In genomic region chr1:229368347-229368746, GRCh38 we compare ENCODE assay signal across 11 cellular contexts. TPM values are rescaled to one million over a fixed set of nuclear protein-coding genes. Genes with fewer than 3 reads are reported as not detected.
DNase-seq lines count a peak whose midpoint lies in the region; ATAC-seq and TF ChIP-seq lines count a peak whose summit lies in the region.
"Had no signal": no experiment of that assay in that cellular context is flagged by ENCODE, and none has a peak within 500 bp of the region (broad histone marks: within the 10 kb centered on the region; RNA-seq: fewer than 3 reads in every experiment).

No MANE protein-coding gene starts in this region.

- peak overlapping the region; percentile 70 for H3K4me2 ChIP-seq in MM.1S (ENCODE audit: low read depth, low read length)

- H3K9me2 ChIP-seq in MM.1S (replicated peaks; ENCODE audit: insufficient read depth, low read length), result no peaks in the 10 kb centered on the region

- H3F3A ChIP-seq in MM.1S (ENCODE audit: insufficient read depth, low read length), result peaks cover 28% of the 10 kb centered on the region

- intact Hi-C loops in sciatic nerve (cut with DNase I), result no loop called here

- no peaks in the 10 kb centered on the region for H3K9me3 ChIP-seq in MM.1S (replicated peaks; ENCODE audit: insufficient read depth, low read length)
- H3K9me3 ChIP-seq: tibial artery had no signal

- no peak for TF ChIP-seq CTCF in MM.1S (IDR thresholded peaks at IDR 0.05; ENCODE audit: low read length)

- ATAC-seq in GM18499 (IDR thresholded peaks at IDR 0.05; ENCODE audit: insufficient read depth, unreplicated experiment) (peak; percentile 74), GM19463 (IDR thresholded peaks at IDR 0.05; ENCODE audit: unreplicated experiment) (peak; percentile 71), HG02938 (IDR thresholded peaks at IDR 0.05; ENCODE audit: unreplicated experiment) (peak; percentile 66), sciatic nerve (no peak)

- H3K4me1 ChIP-seq in MM.1S (ENCODE audit: low read length), result peaks cover 55% of the 10 kb centered on the region

- no peaks in the 10 kb centered on the region for H4K20me1 ChIP-seq in MM.1S (ENCODE audit: insufficient read depth, low read length)

- H2AFZ ChIP-seq in MM.1S (ENCODE audit: low read length), result peak overlapping the region; percentile 21

- no peaks in the 10 kb centered on the region for H3K36me3 ChIP-seq in MM.1S (replicated peaks; ENCODE audit: insufficient read depth, low read length)
- H3K36me3 ChIP-seq: tibial artery had no signal

- H3K27ac ChIP-seq in MM.1S (ENCODE audit: low read length), result peak overlapping the region; percentile 86
- H3K27ac ChIP-seq: dorsolateral prefrontal cortex, tibial artery had no signal

- H3K4me3 ChIP-seq in MM.1S (ENCODE audit: low read length), result peak overlapping the region; percentile 23
- H3K4me3 ChIP-seq: dorsolateral prefrontal cortex, tibial artery had no signal

- peak overlapping the region; percentile 33; the same call in 1 of the 2 replicates for H3K9ac ChIP-seq in MM.1S (ENCODE audit: low read length)

- H3K79me2 ChIP-seq in MM.1S (ENCODE audit: low read length), result no peaks in the 10 kb centered on the region

- DNase-seq in MM.1S (peak; percentile 95), NCI-H1048 (lab: John Stamatoyannopoulos, UW) (no peak), sciatic nerve (ENCODE audit: low spot score) (no peak), D341Med (ENCODE audit: low spot score) (no peak)
- no peak for DNase-seq in activated CD4-positive, alpha-beta T cell treated with anti-CD3 and anti-CD28 coated beads for 4 hours
- DNase-seq: NK-92 treated with Interleukin-12 subunit alpha and Interleukin-12 subunit beta, amount 100 ng/mL, for 24 hours had no signal

- H3K27me3 ChIP-seq in MM.1S (replicated peaks; ENCODE audit: insufficient read depth, low read length), result no peaks in the 10 kb centered on the region

RNA-seq across cellular contexts. Expression of gene CCSAP, which starts 25.5 kb away (rescaled TPM):
- 9.2 TPM for total RNA-seq in sciatic nerve
